ENCODE assay signal across 23 cellular contexts in the genomic region with DNA sequence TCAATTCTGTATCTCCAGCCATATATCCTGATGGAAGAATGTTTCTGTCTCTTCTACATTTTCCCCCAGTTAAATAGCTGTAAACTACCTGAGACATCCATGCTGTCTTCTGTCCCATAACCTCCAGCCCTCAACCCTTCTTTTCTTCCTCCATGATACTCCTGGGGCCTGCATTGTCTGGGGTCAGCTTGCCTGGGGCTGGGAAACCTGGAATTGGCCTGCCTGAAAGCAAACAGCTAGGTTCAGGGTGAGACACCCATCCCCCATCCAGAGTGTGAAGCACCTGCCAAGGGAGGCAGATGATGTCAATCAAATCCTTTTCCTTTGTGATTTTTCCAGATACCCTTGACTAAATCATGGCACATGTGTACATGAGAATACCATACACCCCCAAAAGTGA.
"Had no signal": no experiment of that assay in that cellular context is flagged by ENCODE, and none has a peak within 500 bp of the region (broad histone marks: within the 10 kb centered on the region; RNA-seq: fewer than 3 reads in every experiment).

No MANE protein-coding gene starts in this region.

- H3K9me3 Mint-ChIP-seq: activated B cell treated with CpG ODN at 0.5 μM for 24 hours; activated CD4-positive, alpha-beta memory T cell treated with anti-CD3 and anti-CD28 coated beads, Interleukin-2, amount 10 ng/mL, durations not matched to agents 7 days and 5 days; activated naive CD4-positive, alpha-beta T cell treated with anti-CD3 and anti-CD28 coated beads for 36 hours; T-helper 2 cell treated with Interferon-gamma antibody and Interleukin-4, amounts not matched to agents 5 μg/mL and 100 μg/mL, for 36 hours had no signal

- H3K27me3 ChIP-seq: Peyer's patch had no signal

- H3K9me3 ChIP-seq: Peyer's patch, SJCRH30, SK-N-SH had no signal

- ATAC-seq: activated T-helper 17 cell treated with anti-CD3 and anti-CD28 coated beads, Interleukin-2, amount 50 U/mL, for 72 hours; K562 had no signal

- H3K36me3 Mint-ChIP-seq: activated naive CD8-positive, alpha-beta T cell had no signal

- H3K4me1 ChIP-seq: Peyer's patch, SJCRH30 had no signal

- H3K9ac ChIP-seq: SK-N-SH had no signal

- H3K4me3 ChIP-seq: K562, Peyer's patch, SJCRH30 had no signal

- H3K4me1 Mint-ChIP-seq: activated CD4-positive, alpha-beta memory T cell treated with anti-CD3 and anti-CD28 coated beads, Interleukin-2, amount 10 ng/mL, durations not matched to agents 7 days and 5 days; activated CD4-positive, alpha-beta T cell treated with anti-CD3 and anti-CD28 coated beads, Interleukin-2, amount 10 ng/mL, durations not matched to agents 7 days and 5 days had no signal

- H3K4me3 Mint-ChIP-seq: activated B cell treated with CpG ODN at 0.5 μM for 24 hours; activated CD4-positive, alpha-beta memory T cell treated with anti-CD3 and anti-CD28 coated beads, Interleukin-2, amount 10 ng/mL, durations not matched to agents 7 days and 5 days; activated CD4-positive, alpha-beta T cell treated with anti-CD3 and anti-CD28 coated beads, Interleukin-2, amount 10 ng/mL, durations not matched to agents 7 days and 5 days; activated naive CD4-positive, alpha-beta T cell treated with anti-CD3 and anti-CD28 coated beads for 36 hours; activated naive CD8-positive, alpha-beta T cell; activated T-helper 17 cell treated with anti-CD3 and anti-CD28 coated beads, Interleukin-2, amount 50 U/mL, for 72 hours; T-helper 2 cell treated with Interferon-gamma antibody and Interleukin-4, amounts not matched to agents 5 μg/mL and 100 μg/mL, for 36 hours had no signal

- H3K27ac Mint-ChIP-seq: activated B cell treated with CpG ODN at 0.5 μM for 24 hours; activated CD4-positive, alpha-beta memory T cell treated with anti-CD3 and anti-CD28 coated beads, Interleukin-2, amount 10 ng/mL, durations not matched to agents 7 days and 5 days; activated CD4-positive, alpha-beta T cell treated with anti-CD3 and anti-CD28 coated beads, Interleukin-2, amount 10 ng/mL, durations not matched to agents 7 days and 5 days; activated naive CD4-positive, alpha-beta T cell treated with anti-CD3 and anti-CD28 coated beads for 36 hours; activated naive CD8-positive, alpha-beta T cell; activated T-helper 17 cell treated with anti-CD3 and anti-CD28 coated beads, Interleukin-2, amount 50 U/mL, for 72 hours; T-helper 2 cell treated with Interferon-gamma antibody and Interleukin-4, amounts not matched to agents 5 μg/mL and 100 μg/mL, for 36 hours had no signal

- H3K36me3 ChIP-seq: Peyer's patch, SJCRH30 had no signal

- DNase-seq: activated B cell treated with CpG ODN at 0.5 μM for 24 hours; activated CD4-positive, alpha-beta memory T cell treated with anti-CD3 and anti-CD28 coated beads, Interleukin-2, amount 10 ng/mL, durations not matched to agents 7 days and 5 days; activated CD4-positive, alpha-beta T cell treated with anti-CD3 and anti-CD28 coated beads for 1 hour; activated CD4-positive, alpha-beta T cell treated with anti-CD3 and anti-CD28 coated beads, Interleukin-2, amount 10 ng/mL, durations not matched to agents 7 days and 5 days; activated gamma-delta T cell; activated naive CD4-positive, alpha-beta T cell treated with anti-CD3 and anti-CD28 coated beads for 36 hours; activated T-cell treated with anti-CD3 and anti-CD28 coated beads for 4 hours; activated T-cell treated with anti-CD3 and anti-CD28 coated beads, Interleukin-2, amount 50 U/mL, for 48 hours; Karpas-422; NCI-H1436; NCI-H1694 treated with DMSO at 0.1 percent for 48 hours; NCI-H2029 treated with DMSO at 0.1 percent for 48 hours; NCI-H526; NK-92 treated with Interleukin-12 subunit alpha and Interleukin-12 subunit beta, amount 100 ng/mL, for 24 hours; Peyer's patch; Right ventricle myocardium superior; SJCRH30; SK-N-SH; SW 1271 had no signal
